ENCODE assay signal across 8 cellular contexts in genomic region chr10:132443605-132443997, GRCh38. TPM values are rescaled to one million over a fixed set of nuclear protein-coding genes. Genes with fewer than 3 reads are reported as not detected.
A peak's percentile ranks its signal among the peaks of the same experiment; 100 is the strongest.
DNase-seq lines count a peak whose midpoint lies in the region; ATAC-seq and TF ChIP-seq lines count a peak whose summit lies in the region.

No MANE protein-coding gene starts in this region.

- no peak overlapping the region for H3K4me3 ChIP-seq in CD8-positive, alpha-beta T cell (ENCODE audit: low read depth, low read length)
- no peak overlapping the region for H3K4me3 ChIP-seq in choroid plexus epithelial cell (ENCODE audit: low read depth, low read length)

- H3K27ac ChIP-seq in CD8-positive, alpha-beta T cell (ENCODE audit: low read depth, low read length): no peak overlapping the region

- H3K27ac Mint-ChIP-seq in CD8-positive, alpha-beta T cell: no peak overlapping the region

- no peaks in the 10 kb centered on the region for H3K27me3 Mint-ChIP-seq in CD8-positive, alpha-beta T cell (ENCODE audit: low read depth)

- CTCF ChIA-PET in CD8-positive, alpha-beta T cell (lab: Charles Lee): interaction anchor here (1.1 to 1.5 kb wide), 2 partner anchors 9 to 52 kb away, joined by 4 read pairs; no protein-coding TSS in a partner anchor

- TF ChIP-seq CTCF in CD8-positive, alpha-beta T cell (IDR thresholded peaks at IDR 0.05): peak; percentile 60
- TF ChIP-seq CTCF in choroid plexus epithelial cell (conservative IDR thresholded peaks at IDR 0.05; ENCODE audit: low read depth, low read length) (peak; percentile 76), omental fat pad (IDR thresholded peaks at IDR 0.05) (no peak)

- peak; percentile 51 to 86 (median 76) for DNase-seq in CD8-positive, alpha-beta T cell
- peak; percentile 59 for DNase-seq in HT-29 (ENCODE audit: low spot score)
- DNase-seq in activated CD4-positive, CD25-positive, alpha-beta regulatory T cell treated with anti-CD3 and anti-CD28 coated beads, Interleukin-2, amount 50 U/mL, for 72 hours: peak; percentile 64
- peak; percentile 75 for DNase-seq in choroid plexus epithelial cell (ENCODE audit: low read depth)
- peak; percentile 29 to 58 for DNase-seq in stimulated activated CD4-positive, alpha-beta T cell treated with anti-CD3 and anti-CD28 coated beads, Interleukin-1b, Interleukin-23, amount 100 ng/mL, for 1 hour (ENCODE audit: low read depth in 2 of 2)
- no peak for DNase-seq in omental fat pad (ENCODE audit: low spot score)
- no peak for DNase-seq in HuH-7.5 (ENCODE audit: low spot score)

- no peaks in the 10 kb centered on the region for H3K27me3 ChIP-seq in CD8-positive, alpha-beta T cell (ENCODE audit: insufficient read depth, low read length)

- intact Hi-C loops in CD8-positive, alpha-beta T cell (cut with DNase I, micrococcal nuclease): no loop called here

- no peaks in the 10 kb centered on the region for H3K36me3 ChIP-seq in CD8-positive, alpha-beta T cell (ENCODE audit: insufficient read depth, low read length)

- H3K4me3 Mint-ChIP-seq in CD8-positive, alpha-beta T cell: no peak overlapping the region

- POLR2A ChIA-PET in CD8-positive, alpha-beta T cell (lab: Charles Lee): no interaction called here

- peak; percentile 41 for ATAC-seq in CD8-positive, alpha-beta T cell
- ATAC-seq in omental fat pad (ENCODE audit: low FRiP score) (no peak), GM21825 (IDR thresholded peaks at IDR 0.05; ENCODE audit: unreplicated experiment) (no peak)

- peaks cover 39% of the 10 kb centered on the region for H3K4me1 Mint-ChIP-seq in CD8-positive, alpha-beta T cell (ENCODE audit: low read depth)

- no peaks in the 10 kb centered on the region for H3K9me3 ChIP-seq in CD8-positive, alpha-beta T cell (ENCODE audit: low read length)

- H3K4me1 ChIP-seq in CD8-positive, alpha-beta T cell (ENCODE audit: insufficient read depth, low read length): peaks cover 48% of the 10 kb centered on the region

- no peaks in the 10 kb centered on the region for H3K36me3 Mint-ChIP-seq in CD8-positive, alpha-beta T cell

- no peaks in the 10 kb centered on the region for H3K9me3 Mint-ChIP-seq in CD8-positive, alpha-beta T cell

RNA-seq across cellular contexts. Expression of gene PWWP2B, which starts 46.6 kb away (rescaled TPM):
- total RNA-seq in CD8-positive, alpha-beta T cell: 10 to 100 TPM; 25.6 to 27.1 TPM
- total RNA-seq in HT-29 (2014; rRNA removed; shearing (Covaris generic)): 73.4 and 79.9 TPM in 2 replicates
- total RNA-seq in omental fat pad: 10 to 100 TPM in 3 of 4 donors, 1 to 10 TPM in 1; 6.0 to 24.4 (median 12.2) TPM

Comparison
In these comparisons a context has a peak if more than half of its experiments do, and no peak if none do; other contexts are left out.
1. DNase-seq: peak in CD8-positive, alpha-beta T cell (7 of 7), HT-29 (single experiment), activated CD4-positive, CD25-positive, alpha-beta regulatory T cell treated with anti-CD3 and anti-CD28 coated beads, Interleukin-2, amount 50 U/mL, for 72 hours (single experiment), choroid plexus epithelial cell (single experiment) and stimulated activated CD4-positive, alpha-beta T cell treated with anti-CD3 and anti-CD28 coated beads, Interleukin-1b, Interleukin-23, amount 100 ng/mL, for 1 hour (2 of 2); none in omental fat pad (single experiment) and HuH-7.5 (single experiment).
2. CTCF ChIP-seq: peak in CD8-positive, alpha-beta T cell (single experiment) and choroid plexus epithelial cell (single experiment); none in omental fat pad (0 of 3).